In the genomic region with DNA sequence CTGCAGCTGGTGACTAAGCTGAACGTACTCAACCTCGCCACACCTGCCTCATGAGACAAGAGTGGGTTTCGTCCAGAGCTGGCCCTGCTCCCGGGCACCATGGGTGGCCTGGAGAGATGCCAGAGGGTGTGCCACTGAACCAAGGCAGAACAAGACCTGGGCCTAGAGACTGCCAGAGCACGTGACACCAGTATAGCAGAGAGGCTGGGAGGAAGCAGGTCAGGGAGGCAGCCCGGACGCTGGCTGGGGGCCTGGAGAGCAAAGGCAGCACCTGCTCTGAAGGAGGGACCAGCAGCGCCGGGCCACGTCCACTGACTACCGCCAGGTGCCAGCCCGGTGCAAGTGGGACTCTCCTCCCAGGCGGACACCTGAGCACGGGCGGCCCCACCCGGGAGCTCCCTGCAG, we compare ENCODE assay signal across 1 cellular context.
TF ChIP-seq lines count a peak whose summit lies in the region.

No MANE protein-coding gene starts in this region.

TF ChIP-seq in HCT116, 20 proteins besides CTCF, POLR2A, EP300 and RAD21 (continued from another document):
- TF ChIP-seq, protein P1, sequence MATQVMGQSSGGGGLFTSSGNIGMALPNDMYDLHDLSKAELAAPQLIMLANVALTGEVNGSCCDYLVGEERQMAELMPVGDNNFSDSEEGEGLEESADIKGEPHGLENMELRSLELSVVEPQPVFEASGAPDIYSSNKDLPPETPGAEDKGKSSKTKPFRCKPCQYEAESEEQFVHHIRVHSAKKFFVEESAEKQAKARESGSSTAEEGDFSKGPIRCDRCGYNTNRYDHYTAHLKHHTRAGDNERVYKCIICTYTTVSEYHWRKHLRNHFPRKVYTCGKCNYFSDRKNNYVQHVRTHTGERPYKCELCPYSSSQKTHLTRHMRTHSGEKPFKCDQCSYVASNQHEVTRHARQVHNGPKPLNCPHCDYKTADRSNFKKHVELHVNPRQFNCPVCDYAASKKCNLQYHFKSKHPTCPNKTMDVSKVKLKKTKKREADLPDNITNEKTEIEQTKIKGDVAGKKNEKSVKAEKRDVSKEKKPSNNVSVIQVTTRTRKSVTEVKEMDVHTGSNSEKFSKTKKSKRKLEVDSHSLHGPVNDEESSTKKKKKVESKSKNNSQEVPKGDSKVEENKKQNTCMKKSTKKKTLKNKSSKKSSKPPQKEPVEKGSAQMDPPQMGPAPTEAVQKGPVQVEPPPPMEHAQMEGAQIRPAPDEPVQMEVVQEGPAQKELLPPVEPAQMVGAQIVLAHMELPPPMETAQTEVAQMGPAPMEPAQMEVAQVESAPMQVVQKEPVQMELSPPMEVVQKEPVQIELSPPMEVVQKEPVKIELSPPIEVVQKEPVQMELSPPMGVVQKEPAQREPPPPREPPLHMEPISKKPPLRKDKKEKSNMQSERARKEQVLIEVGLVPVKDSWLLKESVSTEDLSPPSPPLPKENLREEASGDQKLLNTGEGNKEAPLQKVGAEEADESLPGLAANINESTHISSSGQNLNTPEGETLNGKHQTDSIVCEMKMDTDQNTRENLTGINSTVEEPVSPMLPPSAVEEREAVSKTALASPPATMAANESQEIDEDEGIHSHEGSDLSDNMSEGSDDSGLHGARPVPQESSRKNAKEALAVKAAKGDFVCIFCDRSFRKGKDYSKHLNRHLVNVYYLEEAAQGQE (IDR thresholded peaks at IDR 0.05; ENCODE audit: low read depth) = no peak
- TF ChIP-seq SRF (IDR thresholded peaks at IDR 0.05; ENCODE audit: low read depth) = no peak
- TF ChIP-seq CBX3 (IDR thresholded peaks at IDR 0.05; ENCODE audit: low read depth) = no peak
- TF ChIP-seq ZFX (IDR thresholded peaks at IDR 0.05) = no peak
- TF ChIP-seq JUND (IDR thresholded peaks at IDR 0.05) = no peak
- peak; percentile 35; the same call in 1 of the 2 replicates for TF ChIP-seq SP1 (IDR thresholded peaks at IDR 0.05; ENCODE audit: low read depth)
- no peak for TF ChIP-seq EZH2phosphoT487 (IDR thresholded peaks at IDR 0.05; ENCODE audit: borderline replicate concordance)
- TF ChIP-seq, protein P2, sequence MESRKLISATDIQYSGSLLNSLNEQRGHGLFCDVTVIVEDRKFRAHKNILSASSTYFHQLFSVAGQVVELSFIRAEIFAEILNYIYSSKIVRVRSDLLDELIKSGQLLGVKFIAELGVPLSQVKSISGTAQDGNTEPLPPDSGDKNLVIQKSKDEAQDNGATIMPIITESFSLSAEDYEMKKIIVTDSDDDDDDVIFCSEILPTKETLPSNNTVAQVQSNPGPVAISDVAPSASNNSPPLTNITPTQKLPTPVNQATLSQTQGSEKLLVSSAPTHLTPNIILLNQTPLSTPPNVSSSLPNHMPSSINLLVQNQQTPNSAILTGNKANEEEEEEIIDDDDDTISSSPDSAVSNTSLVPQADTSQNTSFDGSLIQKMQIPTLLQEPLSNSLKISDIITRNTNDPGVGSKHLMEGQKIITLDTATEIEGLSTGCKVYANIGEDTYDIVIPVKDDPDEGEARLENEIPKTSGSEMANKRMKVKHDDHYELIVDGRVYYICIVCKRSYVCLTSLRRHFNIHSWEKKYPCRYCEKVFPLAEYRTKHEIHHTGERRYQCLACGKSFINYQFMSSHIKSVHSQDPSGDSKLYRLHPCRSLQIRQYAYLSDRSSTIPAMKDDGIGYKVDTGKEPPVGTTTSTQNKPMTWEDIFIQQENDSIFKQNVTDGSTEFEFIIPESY (IDR thresholded peaks at IDR 0.05; ENCODE audit: extremely low read depth, insufficient replicate concordance, low read length) = no peak
- no peak for TF ChIP-seq TCF7L2 (IDR thresholded peaks at IDR 0.05; ENCODE audit: borderline replicate concordance, extremely low read depth, insufficient read depth, insufficient read length)
- TF ChIP-seq EGR1 (IDR thresholded peaks at IDR 0.05; ENCODE audit: low read depth) = no peak
- no peak for TF ChIP-seq FOSL1 (IDR thresholded peaks at IDR 0.05; ENCODE audit: low read depth)
- TF ChIP-seq EZH2 (IDR thresholded peaks at IDR 0.05) = no peak
- peak; percentile 83 for TF ChIP-seq MAX (IDR thresholded peaks at IDR 0.05)
